In the genomic region with DNA sequence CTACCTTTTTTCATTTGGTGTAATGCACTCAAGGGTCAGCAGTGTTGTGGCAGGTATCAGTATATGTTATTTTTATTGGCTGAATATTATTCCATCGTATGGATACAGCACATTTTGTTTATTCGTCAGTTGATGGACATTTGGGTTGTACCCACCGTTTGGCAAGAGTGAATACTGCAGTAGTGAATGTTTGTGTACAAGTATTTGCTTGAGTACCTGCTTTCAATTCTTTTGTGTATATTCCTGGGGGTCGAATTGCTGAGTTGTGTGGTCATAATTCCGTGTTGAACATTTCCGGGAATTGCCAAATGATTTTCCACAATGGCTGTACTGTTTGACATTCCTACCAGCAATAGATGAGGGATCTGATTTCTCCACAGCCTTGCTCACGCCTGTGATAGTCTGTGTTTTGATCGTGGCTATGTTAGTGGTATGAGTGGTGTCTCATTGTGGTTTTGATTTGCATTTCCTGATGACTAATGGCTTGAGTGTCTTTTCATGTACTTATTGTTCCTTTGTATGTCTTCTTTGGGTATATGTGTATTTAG, we compare ENCODE assay signal across 1 cellular context.
TF ChIP-seq lines count a peak whose summit lies in the region.

No MANE protein-coding gene starts in this region.

TF ChIP-seq in A549, 52 proteins besides CTCF, POLR2A, EP300 and RAD21 (continued from another document):
- TF ChIP-seq MAFK (IDR thresholded peaks at IDR 0.05; ENCODE audit: partially characterized antibody) (peak; percentile 45), NR3C1 (IDR thresholded peaks at IDR 0.05) (no peak), RNF2 (IDR thresholded peaks at IDR 0.05; ENCODE audit: borderline replicate concordance, low read depth) (no peak), ZFP36 (IDR thresholded peaks at IDR 0.05; ENCODE audit: borderline replicate concordance, partially characterized antibody) (peak; percentile 78), RCOR1 (IDR thresholded peaks at IDR 0.05; ENCODE audit: low read depth, low read length) (no peak), KDM1A (IDR thresholded peaks at IDR 0.05; ENCODE audit: low read depth) (no peak), PHF8 (IDR thresholded peaks at IDR 0.05; ENCODE audit: borderline replicate concordance, low read depth) (no peak)
- TF ChIP-seq, protein P1, sequence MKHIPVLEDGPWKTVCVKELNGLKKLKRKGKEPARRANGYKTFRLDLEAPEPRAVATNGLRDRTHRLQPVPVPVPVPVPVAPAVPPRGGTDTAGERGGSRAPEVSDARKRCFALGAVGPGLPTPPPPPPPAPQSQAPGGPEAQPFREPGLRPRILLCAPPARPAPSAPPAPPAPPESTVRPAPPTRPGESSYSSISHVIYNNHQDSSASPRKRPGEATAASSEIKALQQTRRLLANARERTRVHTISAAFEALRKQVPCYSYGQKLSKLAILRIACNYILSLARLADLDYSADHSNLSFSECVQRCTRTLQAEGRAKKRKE (CRISPR knock-in tag; IDR thresholded peaks at IDR 0.05; ENCODE audit: low read depth): no peak
